In the genomic region with DNA sequence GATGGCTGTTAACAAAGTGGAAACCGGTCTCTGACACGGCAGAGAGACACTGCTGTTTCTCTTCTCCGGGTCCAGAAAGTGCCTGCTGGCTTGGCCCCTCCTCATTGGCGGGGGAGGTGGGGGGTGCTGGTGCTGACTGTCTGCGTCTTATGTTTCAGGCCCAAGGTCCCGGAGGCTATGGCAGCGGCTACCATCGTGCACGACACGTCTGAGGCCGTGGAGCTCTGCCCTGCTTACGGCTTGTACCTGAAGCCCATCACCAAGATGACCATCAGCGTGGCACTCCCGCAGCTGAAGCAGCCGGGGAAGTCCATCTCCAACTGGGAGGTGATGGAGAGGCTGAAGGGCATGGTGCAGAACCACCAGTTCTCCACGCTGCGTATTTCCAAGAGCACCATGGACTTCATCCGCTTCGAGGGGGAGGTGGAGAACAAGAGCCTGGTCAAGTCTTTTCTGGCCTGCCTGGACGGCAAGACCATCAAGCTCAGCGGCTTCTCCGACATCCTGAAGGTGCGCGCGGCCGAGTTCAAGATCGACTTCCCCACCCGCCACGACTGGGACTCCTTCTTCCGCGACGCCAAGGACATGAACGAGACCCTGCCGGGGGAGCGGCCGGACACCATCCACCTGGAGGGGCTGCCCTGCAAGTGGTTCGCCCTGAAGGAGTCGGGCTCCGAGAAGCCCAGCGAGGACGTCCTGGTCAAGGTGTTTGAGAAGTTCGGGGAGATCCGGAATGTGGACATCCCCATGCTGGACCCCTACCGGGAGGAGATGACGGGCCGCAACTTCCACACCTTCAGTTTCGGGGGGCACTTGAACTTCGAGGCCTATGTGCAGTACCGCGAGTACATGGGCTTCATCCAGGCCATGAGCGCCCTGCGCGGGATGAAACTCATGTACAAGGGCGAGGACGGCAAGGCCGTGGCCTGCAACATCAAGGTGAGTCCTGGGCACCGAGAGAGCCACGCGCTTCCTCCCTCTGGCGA, we compare ENCODE assay signal across 9 cellular contexts. TPM values are rescaled to one million over a fixed set of nuclear protein-coding genes. Genes with fewer than 3 reads are reported as not detected.
DNase-seq lines count a peak whose midpoint lies in the region; FAIRE-seq and TF ChIP-seq lines count a peak whose summit lies in the region.
"Had no signal": no experiment of that assay in that cellular context is flagged by ENCODE, and none has a peak within 500 bp of the region (broad histone marks: within the 10 kb centered on the region; RNA-seq: fewer than 3 reads in every experiment).

No MANE protein-coding gene starts in this region.

- H3K36me3 ChIP-seq in A673 (ENCODE audit: insufficient read depth, low read length, poor library complexity, severe bottlenecking) = peaks cover 48% of the 10 kb centered on the region
- H3K36me3 ChIP-seq in HUES48 (ENCODE audit: control insufficient read depth, insufficient read depth, low read length) = peaks cover 52% of the 10 kb centered on the region
- peaks cover 13% of the 10 kb centered on the region for H3K36me3 ChIP-seq in breast epithelium
- H3K36me3 ChIP-seq in mucosa of rectum (ENCODE audit: control insufficient read depth in 2 of 2, insufficient read depth in 2 of 2, low read length in 2 of 2) = peaks cover 42 to 43% of the 10 kb centered on the region in 2 donors

- POLR2A ChIA-PET in A673 (lab: Charles Lee; ENCODE audit: low non-redundant PET) = no interaction called here

- H3K9ac ChIP-seq in HUES48 (ENCODE audit: low read depth, low read length) = no peak overlapping the region
- H3K9ac ChIP-seq in mucosa of rectum (ENCODE audit: low read depth in 1 of 2, low read length in 2 of 2) = peak overlapping the region; percentile 32 to 86

- intact Hi-C loops in A673 (cut with micrococcal nuclease; ENCODE audit: unreplicated experiment) = no loop called here
- intact Hi-C loops in breast epithelium (cut with DNase I; ENCODE audit: low total_unique reads) = loop anchor here (10.0 kb wide), 2 partner anchors 139 to 199 kb away; a partner anchor contains a TSS

- DNase-seq in A673 (ENCODE audit: low spot score) = no peak
- DNase-seq in breast epithelium (ENCODE audit: low spot score in 2 of 2) = no peak
- DNase-seq in ecto neural progenitor cell (ENCODE audit: low spot score) = no peak
- no peak for DNase-seq in stimulated activated CD4-positive, alpha-beta T cell treated with anti-CD3 and anti-CD28 coated beads, Interleukin-2, amount 100 ng/mL, for 24 hours
- DNase-seq in GM19239 (ENCODE audit: insufficient read length, low spot score) = no peak
- DNase-seq in GM20000 (ENCODE audit: low spot score) = no peak
- DNase-seq: activated CD4-positive, alpha-beta T cell treated with anti-CD3 and anti-CD28 coated beads, Interleukin-2, amount 50 U/mL, for 4 hours had no signal

- TF ChIP-seq CTCF in A673 (conservative IDR thresholded peaks at IDR 0.05; ENCODE audit: low read depth, low read length) (no peak), breast epithelium (IDR thresholded peaks at IDR 0.05) (no peak), GM20000 (IDR thresholded peaks at IDR 0.05; ENCODE audit: extremely low read depth, missing control alignments) (no peak)

- H3K9me3 ChIP-seq in A673 (ENCODE audit: low read depth, low read length, poor library complexity, severe bottlenecking) (no peaks in the 10 kb centered on the region), HUES48 (ENCODE audit: control insufficient read depth, insufficient read depth, low read length) (no peaks in the 10 kb centered on the region), breast epithelium (no peaks in the 10 kb centered on the region), mucosa of rectum (ENCODE audit: control insufficient read depth in 2 of 2, low read length in 2 of 2) (no peaks in the 10 kb centered on the region)

- no peak for FAIRE-seq in GM19239 (lab: Jason Lieb, UNC)

- TF ChIP-seq POLR2A in breast epithelium (IDR thresholded peaks at IDR 0.05) = no peak

- H3K27ac ChIP-seq in A673 (ENCODE audit: low read depth, low read length, poor library complexity, severe bottlenecking) (peak overlapping the region; percentile 92), HUES48 (ENCODE audit: low read depth, low read length) (no peak overlapping the region), breast epithelium (peak overlapping the region in 1 of 2 donors; percentile 36), mucosa of rectum (ENCODE audit: low read depth in 2 of 2, low read length in 2 of 2) (peak overlapping the region in 1 of 2 donors; percentile 68)

- BruUV-seq in A673 (replicated peaks; lab: Mats Ljungman, UMichigan) = TSS peak; percentile 17

- CTCF ChIA-PET in A673 (lab: Charles Lee) = no interaction called here

- H3K4me3 ChIP-seq in A673 (ENCODE audit: low read depth, low read length, poor library complexity, severe bottlenecking) (peak overlapping the region; percentile 97), HUES48 (ENCODE audit: low read depth, low read length) (peak overlapping the region; percentile 85; the same call in 1 of the 2 replicates), breast epithelium (peak overlapping the region in 2 of 3 donors; percentile 89 to 98), mucosa of rectum (ENCODE audit: low read length in 2 of 2) (peak overlapping the region; percentile 84 to 87)

- no peaks in the 10 kb centered on the region for H3K4me1 ChIP-seq in A673 (ENCODE audit: insufficient read depth, low read length, poor library complexity, severe bottlenecking)
- peaks cover 3% of the 10 kb centered on the region; the same call in 1 of the 2 replicates for H3K4me1 ChIP-seq in HUES48 (ENCODE audit: control insufficient read depth, insufficient read depth, low read length)
- H3K4me1 ChIP-seq in breast epithelium = peaks cover 0 to 3% of the 10 kb centered on the region in 2 donors
- peaks cover 7 to 15% of the 10 kb centered on the region in 2 donors for H3K4me1 ChIP-seq in mucosa of rectum (ENCODE audit: control insufficient read depth in 2 of 2, insufficient read depth in 2 of 2, low read length in 2 of 2)

- H3K27me3 ChIP-seq in A673 (replicated peaks; ENCODE audit: insufficient read depth, low read depth, low read length, poor library complexity) = no peaks in the 10 kb centered on the region
- H3K27me3 ChIP-seq in HUES48 (ENCODE audit: control insufficient read depth, insufficient read depth, low read length) = no peaks in the 10 kb centered on the region
- H3K27me3 ChIP-seq in breast epithelium = no peaks in the 10 kb centered on the region
- no peaks in the 10 kb centered on the region for H3K27me3 ChIP-seq in mucosa of rectum (ENCODE audit: control insufficient read depth in 2 of 2, insufficient read depth in 2 of 2, low read length in 2 of 2)

RNA-seq across cellular contexts. Expression of a gene that starts 2.2 kb away (rescaled TPM):
- 39.7 TPM in 2 replicates for total RNA-seq in A673 (2021)
- total RNA-seq in breast epithelium = 10 to 100 TPM; 32.2 to 62.3 (median 56.3) TPM

RNA-seq across cellular contexts. Expression of a gene that starts 21.3 kb away (rescaled TPM):
- total RNA-seq in A673 (2021) (not detected in 2 replicates), breast epithelium (not detected)

RNA-seq across cellular contexts. Expression of a gene that starts 56.6 kb away (rescaled TPM):
- not detected in 2 replicates for total RNA-seq in A673 (2021)
- 1 to 10 TPM; 1.3 to 3.2 (median 1.5) TPM for total RNA-seq in breast epithelium
